31 cellular contexts compared by ENCODE assay signal in the genomic region with DNA sequence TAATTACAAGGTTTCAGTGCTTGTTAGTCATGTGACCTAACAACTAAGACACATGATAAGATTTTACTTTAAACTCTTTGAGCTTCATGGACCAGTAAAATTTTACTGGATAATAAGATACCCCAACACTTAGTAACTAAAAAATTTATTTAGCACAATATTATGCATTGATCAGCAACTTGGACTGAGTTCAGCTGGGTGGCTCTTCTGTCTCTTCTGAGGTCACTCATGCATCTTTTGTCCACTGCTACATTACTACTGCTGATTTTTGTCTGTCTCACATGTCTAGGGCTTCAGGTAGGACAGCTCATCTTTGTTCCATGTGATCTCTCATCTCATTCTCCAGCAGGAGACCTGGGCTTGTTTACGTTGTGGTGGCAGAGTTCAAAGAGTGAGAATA.
"Had no signal": no experiment of that assay in that cellular context is flagged by ENCODE, and none has a peak within 500 bp of the region (broad histone marks: within the 10 kb centered on the region; RNA-seq: fewer than 3 reads in every experiment).

No MANE protein-coding gene starts in this region.

- H3K4me1 Mint-ChIP-seq: natural killer cell; nephron; neural progenitor cell; stimulated activated memory B cell treated with anti-CD40 and anti-IgM and Interleukin-4, amounts not matched to agents 10 μg/mL and 1 μg/mL and 100 μg/mL, for 72 hours; stimulated activated naive CD8-positive, alpha-beta T cell treated with anti-CD3 and anti-CD28 coated beads, Interleukin-15, amount 100 ng/mL, for 72 hours had no signal

- H3K27me3 ChIP-seq: neural progenitor cell, ovary, spleen, suprapubic skin, testis, tibial artery, transverse colon, upper lobe of right lung, uterus had no signal

- H3K27me3 Mint-ChIP-seq: progenitor cell of endocrine pancreas; stimulated activated memory B cell treated with anti-CD40 and anti-IgM and Interleukin-4, amounts not matched to agents 10 μg/mL and 1 μg/mL and 100 μg/mL, for 72 hours; stimulated activated naive CD8-positive, alpha-beta T cell treated with anti-CD3 and anti-CD28 coated beads, Interleukin-15, amount 100 ng/mL, for 72 hours had no signal

- H3K4me3 ChIP-seq: neural progenitor cell, ovary, psoas muscle, skin epidermis, smooth muscle cell, spleen, suprapubic skin, testis, tibial artery, transverse colon, upper lobe of right lung, uterus had no signal

- H3K4me2 ChIP-seq: neural progenitor cell, smooth muscle cell had no signal

- H2AFZ ChIP-seq: neural progenitor cell, parathyroid adenoma had no signal

- H3K79me2 ChIP-seq: parathyroid adenoma had no signal

- H3K9me3 ChIP-seq: ovary, psoas muscle, suprapubic skin, testis, tibial artery, transverse colon, upper lobe of right lung, uterus had no signal

- H3K36me3 Mint-ChIP-seq: natural killer cell; stimulated activated memory B cell treated with anti-CD40 and anti-IgM and Interleukin-4, amounts not matched to agents 10 μg/mL and 1 μg/mL and 100 μg/mL, for 72 hours had no signal

- DNase-seq: natural killer cell; occipital lobe; ovary; posterior cingulate gyrus; psoas muscle; right cardiac atrium; spleen; stimulated activated CD4-positive, alpha-beta T cell treated with anti-CD3 and anti-CD28 coated beads, Interleukin-12 subunit alpha, Interleukin-12 subunit beta, amount 100 ng/mL, for 4 hours; stimulated activated CD4-positive, alpha-beta T cell treated with anti-CD3 and anti-CD28 coated beads, Interleukin-1b, Interleukin-23, amount 100 ng/mL, for 48 hours; stimulated activated CD4-positive, alpha-beta T cell treated with anti-CD3 and anti-CD28 coated beads, Interleukin-4, amount 100 ng/mL, for 1 hour; stimulated activated CD4-positive, alpha-beta T cell treated with anti-CD3 and anti-CD28 coated beads, Interleukin-4, amount 100 ng/mL, for 4 hours; stimulated activated CD8-positive, alpha-beta memory T cell treated with anti-CD3 and anti-CD28 coated beads, Interleukin-4, amount 100 ng/mL, for 48 hours; stimulated activated naive CD4-positive, alpha-beta T cell; stimulated activated naive CD8-positive, alpha-beta T cell treated with anti-CD3 and anti-CD28 coated beads, Interleukin-15, amount 100 ng/mL, for 72 hours; stimulated activated naive CD8-positive, alpha-beta T cell treated with anti-CD3 and anti-CD28 coated beads, Interleukin-15, Interleukin-2, amounts not matched to agents 100 U/mL and 50 U/mL, for 24 hours; substantia nigra; testis; tibial artery; transverse colon; upper lobe of right lung; uterus had no signal

- ATAC-seq: natural killer cell; psoas muscle; right cardiac atrium; sciatic nerve; stimulated activated memory B cell treated with anti-CD40 and anti-IgM and Interleukin-4, amounts not matched to agents 10 μg/mL and 1 μg/mL and 100 μg/mL, for 72 hours; stimulated activated naive CD8-positive, alpha-beta T cell treated with anti-CD3 and anti-CD28 coated beads, Interleukin-15, amount 100 ng/mL, for 72 hours; stimulated activated naive CD8-positive, alpha-beta T cell treated with anti-CD3 and anti-CD28 coated beads, Interleukin-15, Interleukin-2, amounts not matched to agents 100 U/mL and 50 U/mL, for 24 hours; upper lobe of right lung had no signal

- H3K27ac Mint-ChIP-seq: natural killer cell; nephron; neural progenitor cell; progenitor cell of endocrine pancreas; stimulated activated memory B cell treated with anti-CD40 and anti-IgM and Interleukin-4, amounts not matched to agents 10 μg/mL and 1 μg/mL and 100 μg/mL, for 72 hours; stimulated activated naive CD8-positive, alpha-beta T cell treated with anti-CD3 and anti-CD28 coated beads, Interleukin-15, amount 100 ng/mL, for 72 hours; type B pancreatic cell had no signal

- H3K27ac ChIP-seq: neural progenitor cell, ovary, parathyroid adenoma, psoas muscle, skin epidermis, spleen, suprapubic skin, testis, tibial artery, transverse colon, upper lobe of right lung, uterus had no signal

- H3K4me3 Mint-ChIP-seq: natural killer cell; nephron; neural progenitor cell; stimulated activated memory B cell treated with anti-CD40 and anti-IgM and Interleukin-4, amounts not matched to agents 10 μg/mL and 1 μg/mL and 100 μg/mL, for 72 hours; stimulated activated naive CD8-positive, alpha-beta T cell treated with anti-CD3 and anti-CD28 coated beads, Interleukin-15, amount 100 ng/mL, for 72 hours; type B pancreatic cell had no signal

- H3K36me3 ChIP-seq: neural progenitor cell, ovary, spleen, suprapubic skin, tibial artery, transverse colon, upper lobe of right lung, uterus had no signal

- H3K9ac ChIP-seq: neural progenitor cell, parathyroid adenoma had no signal

- H3K4me1 ChIP-seq: neural progenitor cell, parathyroid adenoma, psoas muscle, spleen, suprapubic skin, testis, tibial artery, transverse colon, upper lobe of right lung, uterus had no signal
